Comparison of ENCODE assay signal across 11 cellular contexts in genomic region chr16:23214796-23215195, GRCh38. TPM values are rescaled to one million over a fixed set of nuclear protein-coding genes. Genes with fewer than 3 reads are reported as not detected.
"Had no signal": no experiment of that assay in that cellular context is flagged by ENCODE, and none has a peak within 500 bp of the region (broad histone marks: within the 10 kb centered on the region; RNA-seq: fewer than 3 reads in every experiment).

No MANE protein-coding gene starts in this region.

- H3K9me3 ChIP-seq: HAP-1 had no signal

- H3K27ac Mint-ChIP-seq: HFFc6 had no signal

- H3K4me3 Mint-ChIP-seq: HFFc6 had no signal

- H2AFZ ChIP-seq: GM23248 had no signal

- H3K9ac ChIP-seq: GM23248 had no signal

- DNase-seq: GM23248, GOT3, H7, HFFc6, IMR-90, KG1 had no signal

- ATAC-seq: HCT116, K562 had no signal

- H3K4me3 ChIP-seq: GM23248, HAP-1, K562 had no signal

- H3K36me3 ChIP-seq: HAP-1 had no signal

- H3K9me3 Mint-ChIP-seq: HFFc6 had no signal

- H3K27ac ChIP-seq: GM23248 had no signal

- H3K4me1 ChIP-seq: HAP-1 had no signal

RNA-seq across cellular contexts. Expression of gene SCNN1G, which starts 32.3 kb away (rescaled TPM):
- total RNA-seq: GM23248, H4, HFFc6, HT-29, IMR-90, K562 had no signal
- polyA plus RNA-seq: GM23248, IMR-90, K562 had no signal
